ENCODE assay signal across 8 cellular contexts in genomic region chr22:22201185-22201924, GRCh38. TPM values are rescaled to one million over a fixed set of nuclear protein-coding genes. Genes with fewer than 3 reads are reported as not detected.
DNase-seq lines count a peak whose midpoint lies in the region; ATAC-seq and TF ChIP-seq lines count a peak whose summit lies in the region.

No MANE protein-coding gene starts in this region.

- peak; percentile 65 for TF ChIP-seq CTCF in foreskin fibroblast (IDR thresholded peaks at IDR 0.05; ENCODE audit: low read depth, low read length)
- no peak for TF ChIP-seq CTCF in colonic mucosa (IDR thresholded peaks at IDR 0.05)

- H3K4me3 ChIP-seq in foreskin fibroblast (ENCODE audit: low read depth in 1 of 2, low read length in 2 of 2) (no peak overlapping the region), colonic mucosa (no peak overlapping the region)

- no peak overlapping the region for H3K27ac Mint-ChIP-seq in activated CD4-positive, alpha-beta T cell treated with anti-CD3 and anti-CD28 coated beads, Interleukin-2, amount 10 ng/mL, durations not matched to agents 24 days and 14 days
- H3K27ac Mint-ChIP-seq in stimulated activated effector memory CD8-positive, alpha-beta T cell treated with anti-CD3 and anti-CD28 coated beads, Interleukin-12 subunit alpha, Interleukin-12 subunit beta, amount 100 ng/mL, for 72 hours = no peak overlapping the region

- no peaks in the 10 kb centered on the region for H3K27me3 ChIP-seq in colonic mucosa

- DNase-seq in DMS114 treated with DMSO at 0.1 percent for 48 hours (lab: John Stamatoyannopoulos, UW; ENCODE audit: unreplicated experiment) (peak; percentile 5), MV-4-11 (lab: John Stamatoyannopoulos, UW) (peak; percentile 57), foreskin fibroblast (peak in 1 of 2 donors; percentile 65), colonic mucosa (no peak), ACHN (no peak)
- peak; percentile 90 for DNase-seq in activated CD4-positive, alpha-beta T cell treated with anti-CD3 and anti-CD28 coated beads, Interleukin-2, amount 10 ng/mL, durations not matched to agents 24 days and 14 days
- DNase-seq in stimulated activated effector memory CD8-positive, alpha-beta T cell treated with anti-CD3 and anti-CD28 coated beads, Interleukin-12 subunit alpha, Interleukin-12 subunit beta, amount 100 ng/mL, for 72 hours (ENCODE audit: low spot score in 2 of 2) = peak in 1 of 2 donors; percentile 31

- H3K9me3 Mint-ChIP-seq in activated CD4-positive, alpha-beta T cell treated with anti-CD3 and anti-CD28 coated beads, Interleukin-2, amount 10 ng/mL, durations not matched to agents 24 days and 14 days = no peaks in the 10 kb centered on the region
- no peaks in the 10 kb centered on the region for H3K9me3 Mint-ChIP-seq in stimulated activated effector memory CD8-positive, alpha-beta T cell treated with anti-CD3 and anti-CD28 coated beads, Interleukin-12 subunit alpha, Interleukin-12 subunit beta, amount 100 ng/mL, for 72 hours

- ATAC-seq in GM21447 (IDR thresholded peaks at IDR 0.05; ENCODE audit: unreplicated experiment) = peak; percentile 64
- peak; percentile 48 for ATAC-seq in stimulated activated effector memory CD8-positive, alpha-beta T cell treated with anti-CD3 and anti-CD28 coated beads, Interleukin-12 subunit alpha, Interleukin-12 subunit beta, amount 100 ng/mL, for 72 hours

- no peaks in the 10 kb centered on the region for H3K36me3 ChIP-seq in colonic mucosa

- no peaks in the 10 kb centered on the region for H3K4me1 ChIP-seq in colonic mucosa

- H3K9ac ChIP-seq in colonic mucosa (ENCODE audit: low read depth in 2 of 2, low read length in 2 of 2) = no peak overlapping the region

- H3K4me1 Mint-ChIP-seq in activated CD4-positive, alpha-beta T cell treated with anti-CD3 and anti-CD28 coated beads, Interleukin-2, amount 10 ng/mL, durations not matched to agents 24 days and 14 days = peaks cover 3% of the 10 kb centered on the region
- no peaks in the 10 kb centered on the region for H3K4me1 Mint-ChIP-seq in stimulated activated effector memory CD8-positive, alpha-beta T cell treated with anti-CD3 and anti-CD28 coated beads, Interleukin-12 subunit alpha, Interleukin-12 subunit beta, amount 100 ng/mL, for 72 hours

- no peak overlapping the region for H3K4me3 Mint-ChIP-seq in activated CD4-positive, alpha-beta T cell treated with anti-CD3 and anti-CD28 coated beads, Interleukin-2, amount 10 ng/mL, durations not matched to agents 24 days and 14 days
- H3K4me3 Mint-ChIP-seq in stimulated activated effector memory CD8-positive, alpha-beta T cell treated with anti-CD3 and anti-CD28 coated beads, Interleukin-12 subunit alpha, Interleukin-12 subunit beta, amount 100 ng/mL, for 72 hours = no peak overlapping the region

- in situ Hi-C loops in ACHN (cut with HindIII; ENCODE audit: low pct_ligation_motif_present, low pct_unique_long_range_greater_than_20kb, low sequenced_read_pairs) = no loop called here

- intact Hi-C loops in activated CD4-positive, alpha-beta T cell treated with anti-CD3 and anti-CD28 coated beads, Interleukin-2, amount 10 ng/mL, durations not matched to agents 24 days and 14 days (cut with micrococcal nuclease) = no loop called here
- intact Hi-C loops in colonic mucosa (cut with DNase I) = no loop called here

- no peaks in the 10 kb centered on the region for H3K9me3 ChIP-seq in colonic mucosa

- no peaks in the 10 kb centered on the region for H3K36me3 Mint-ChIP-seq in activated CD4-positive, alpha-beta T cell treated with anti-CD3 and anti-CD28 coated beads, Interleukin-2, amount 10 ng/mL, durations not matched to agents 24 days and 14 days (ENCODE audit: low read depth)
- H3K36me3 Mint-ChIP-seq in stimulated activated effector memory CD8-positive, alpha-beta T cell treated with anti-CD3 and anti-CD28 coated beads, Interleukin-12 subunit alpha, Interleukin-12 subunit beta, amount 100 ng/mL, for 72 hours = no peaks in the 10 kb centered on the region

- no peak overlapping the region for H3K27ac ChIP-seq in colonic mucosa

- peaks cover 10% of the 10 kb centered on the region for H3K27me3 Mint-ChIP-seq in activated CD4-positive, alpha-beta T cell treated with anti-CD3 and anti-CD28 coated beads, Interleukin-2, amount 10 ng/mL, durations not matched to agents 24 days and 14 days

RNA-seq across cellular contexts. Expression of gene VPREB1, which starts 43.2 kb away (rescaled TPM):
- total RNA-seq in activated CD4-positive, alpha-beta T cell treated with anti-CD3 and anti-CD28 coated beads, Interleukin-2, amount 10 ng/mL, durations not matched to agents 24 days and 14 days = not detected in 2 replicates
- total RNA-seq in colonic mucosa = not detected

Comparison
In these comparisons a context has a peak if more than half of its experiments do, and no peak if none do; other contexts are left out.
1. DNase-seq: peak in DMS114 treated with DMSO at 0.1 percent for 48 hours (single experiment), MV-4-11 (single experiment) and activated CD4-positive, alpha-beta T cell treated with anti-CD3 and anti-CD28 coated beads, Interleukin-2, amount 10 ng/mL, durations not matched to agents 24 days and 14 days (single experiment); none in colonic mucosa (single experiment) and ACHN (single experiment).